ENCODE assay signal across 8 cellular contexts in genomic region chr12:57983150-57983857, GRCh38. TPM values are rescaled to one million over a fixed set of nuclear protein-coding genes. Genes with fewer than 3 reads are reported as not detected.
DNase-seq lines count a peak whose midpoint lies in the region; ATAC-seq, FAIRE-seq and TF ChIP-seq lines count a peak whose summit lies in the region.

No MANE protein-coding gene starts in this region.

- no peak overlapping the region for H3K4me3 ChIP-seq in transverse colon

- POLR2A ChIA-PET in activated CD8-positive, alpha-beta T cell treated with anti-CD3 and anti-CD28 coated beads for 36 hours (lab: Charles Lee), result interaction anchor here (0.6 kb wide), 1 partner anchor 117 kb away, joined by 3 read pairs; no protein-coding TSS in a partner anchor

- no peaks in the 10 kb centered on the region for H3K27me3 ChIP-seq in transverse colon

- intact Hi-C loops in activated CD8-positive, alpha-beta T cell treated with anti-CD3 and anti-CD28 coated beads for 36 hours (cut with micrococcal nuclease), result loop anchor here (1.0 kb wide), 1 partner anchor 8 kb away; no protein-coding TSS in a partner anchor
- intact Hi-C loops in transverse colon (cut with DNase I; ENCODE audit: low total_unique reads), result no loop called here

- no peaks in the 10 kb centered on the region for H3K36me3 ChIP-seq in transverse colon

- no peak overlapping the region for H3K27ac ChIP-seq in 22Rv1
- H3K27ac ChIP-seq in transverse colon, result no peak overlapping the region

- H3K36me3 Mint-ChIP-seq in activated CD8-positive, alpha-beta T cell treated with anti-CD3 and anti-CD28 coated beads for 36 hours (ENCODE audit: low read depth), result no peaks in the 10 kb centered on the region

- DNase-seq in DMS53 treated with DMSO at 0.1 percent for 48 hours (lab: John Stamatoyannopoulos, UW; ENCODE audit: unreplicated experiment) (peak; percentile 51), NCI-H1417 treated with DMSO at 0.1 percent for 48 hours (lab: John Stamatoyannopoulos, UW) (peak; percentile 40), transverse colon (peak; percentile 30)
- peak; percentile 52 for DNase-seq in activated CD8-positive, alpha-beta T cell treated with anti-CD3 and anti-CD28 coated beads for 36 hours
- DNase-seq in activated CD4-positive, CD25-positive, alpha-beta regulatory T cell treated with anti-CD3 and anti-CD28 coated beads, Interleukin-2, amount 50 U/mL, for 72 hours, result no peak

- TF ChIP-seq CTCF in 22Rv1 (IDR thresholded peaks at IDR 0.05) (peak; percentile 93), transverse colon (IDR thresholded peaks at IDR 0.05) (peak; percentile 48 to 65 (median 56))
- TF ChIP-seq CTCF in activated CD8-positive, alpha-beta T cell treated with anti-CD3 and anti-CD28 coated beads for 36 hours (IDR thresholded peaks at IDR 0.05), result peak; percentile 58

- in situ Hi-C loops in transverse colon (cut with MboI; ENCODE audit: low pct_ligation_motif_present in 1 of 4, low pct_unique_long_range_greater_than_20kb in 1 of 4, low sequenced_read_pairs in 3 of 4), result loop anchor here in 3 of 4 donors (25.0 kb wide), 3 partner anchors 329 to 1179 kb away; no protein-coding TSS in a partner anchor

- peaks cover 15% of the 10 kb centered on the region for H3K27me3 Mint-ChIP-seq in activated CD8-positive, alpha-beta T cell treated with anti-CD3 and anti-CD28 coated beads for 36 hours

- no peak for ATAC-seq in activated CD8-positive, alpha-beta T cell treated with anti-CD3 and anti-CD28 coated beads for 36 hours
- ATAC-seq in HG03135 (IDR thresholded peaks at IDR 0.05; ENCODE audit: unreplicated experiment), result no peak

- 36 to 37% methylated on average over 3 to 6 of the region's 6 CpGs for WGBS in transverse colon (ENCODE audit: low coverage in 1 of 2), 2 donors

- no peaks in the 10 kb centered on the region for H3K9me3 ChIP-seq in transverse colon

- no peak for TF ChIP-seq POLR2A in transverse colon (IDR thresholded peaks at IDR 0.05)

- peak; percentile 95 for FAIRE-seq in islet of Langerhans (lab: Jason Lieb, UNC)

- no peak overlapping the region for H3K27ac Mint-ChIP-seq in activated CD8-positive, alpha-beta T cell treated with anti-CD3 and anti-CD28 coated beads for 36 hours

- TF ChIP-seq EP300 in transverse colon (IDR thresholded peaks at IDR 0.05; ENCODE audit: low read depth), result no peak

- H3K4me1 Mint-ChIP-seq in activated CD8-positive, alpha-beta T cell treated with anti-CD3 and anti-CD28 coated beads for 36 hours (ENCODE audit: low read depth), result no peaks in the 10 kb centered on the region

- peaks cover 4% of the 10 kb centered on the region for H3K9me3 Mint-ChIP-seq in activated CD8-positive, alpha-beta T cell treated with anti-CD3 and anti-CD28 coated beads for 36 hours

- no peak overlapping the region for H3K4me3 Mint-ChIP-seq in activated CD8-positive, alpha-beta T cell treated with anti-CD3 and anti-CD28 coated beads for 36 hours

- CTCF ChIA-PET in activated CD8-positive, alpha-beta T cell treated with anti-CD3 and anti-CD28 coated beads for 36 hours (lab: Charles Lee), result interaction anchor here (0.7 to 1.8 kb wide), 8 partner anchors 8 to 1167 kb away, joined by 3 to 6 read pairs (median 4); no protein-coding TSS in a partner anchor

- H3K4me1 ChIP-seq in transverse colon, result no peaks in the 10 kb centered on the region

RNA-seq across cellular contexts. Expression of gene ATP23, which starts 41.9 kb away (rescaled TPM):
- total RNA-seq in activated CD8-positive, alpha-beta T cell treated with anti-CD3 and anti-CD28 coated beads for 36 hours, result 10 to 100 TPM; 15.8 to 16.7 TPM
- 10 to 100 TPM in 3 of 4 donors, under 1 TPM in 1; 0.80 to 41.8 (median 24.5) TPM for total RNA-seq in transverse colon
